In the genomic region with DNA sequence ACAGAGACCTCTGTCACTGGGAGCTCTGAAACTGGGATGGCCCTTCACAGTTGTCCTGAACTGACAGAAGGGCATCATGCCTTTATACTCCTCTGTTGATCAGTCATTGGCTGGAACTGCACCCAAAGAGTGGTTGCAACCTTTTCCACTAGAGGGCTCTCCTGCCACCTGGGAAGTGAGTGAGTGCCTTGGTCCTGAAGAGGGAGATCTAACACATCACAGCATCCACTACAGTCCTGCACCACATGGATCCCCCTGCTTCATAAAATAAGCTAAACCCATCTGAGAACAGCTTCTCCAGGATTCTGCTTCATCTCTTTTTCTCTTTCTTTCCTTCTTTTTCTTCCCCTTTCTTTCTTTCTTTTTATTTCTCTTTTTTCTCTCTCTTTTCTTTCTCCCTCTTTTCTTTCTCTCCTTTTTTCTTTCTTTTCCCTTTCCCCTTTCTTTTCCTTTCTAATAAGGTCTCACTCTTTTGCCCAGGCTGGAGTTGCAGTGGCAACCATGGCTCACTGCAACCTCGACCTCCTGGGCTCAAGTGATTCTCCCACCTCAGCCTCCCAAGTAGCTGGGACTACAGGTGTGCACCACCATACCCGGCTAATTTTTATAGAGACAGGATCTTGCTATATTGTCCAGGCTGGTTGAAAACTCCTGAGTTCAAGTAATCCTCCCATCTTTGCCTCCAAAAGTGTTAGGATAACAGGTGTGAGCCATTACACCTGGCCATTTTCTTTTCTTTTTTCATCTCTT, we compare ENCODE assay signal across 8 cellular contexts. TPM values are rescaled to one million over a fixed set of nuclear protein-coding genes. Genes with fewer than 3 reads are reported as not detected.
DNase-seq lines count a peak whose midpoint lies in the region; ATAC-seq, FAIRE-seq and TF ChIP-seq lines count a peak whose summit lies in the region.

No MANE protein-coding gene starts in this region.

- H3K36me3 ChIP-seq in astrocyte (ENCODE audit: insufficient read depth, low read length): no peaks in the 10 kb centered on the region

- FAIRE-seq in astrocyte (lab: Jason Lieb, UNC): no peak

- H3K4me1 Mint-ChIP-seq in T-helper 17 cell: peaks cover 2% of the 10 kb centered on the region
- H3K4me1 Mint-ChIP-seq in astrocyte (ENCODE audit: low read depth, unreplicated experiment): peaks cover 14% of the 10 kb centered on the region

- H3K9me3 ChIP-seq in T-helper 17 cell (ENCODE audit: control insufficient read depth, low read length, poor library complexity, severe bottlenecking): no peaks in the 10 kb centered on the region
- no peaks in the 10 kb centered on the region for H3K9me3 ChIP-seq in astrocyte (ENCODE audit: insufficient read depth, low read depth, low read length)

- H4K20me1 ChIP-seq in astrocyte (ENCODE audit: insufficient read depth, low read length): no peaks in the 10 kb centered on the region

- no peak overlapping the region for H3K4me2 ChIP-seq in astrocyte (ENCODE audit: low read length)

- no peak overlapping the region for H3K27ac ChIP-seq in astrocyte (ENCODE audit: low read depth, low read length)

- TF ChIP-seq CTCF in GM12864 (IDR thresholded peaks at IDR 0.05; ENCODE audit: low read depth, low read length, missing control alignments) (peak; percentile 92), astrocyte (IDR thresholded peaks at IDR 0.05; ENCODE audit: insufficient read depth, low read depth, low read length) (peak; percentile 81)

- H2AFZ ChIP-seq in astrocyte (ENCODE audit: low read depth, low read length): no peak overlapping the region

- CTCF ChIA-PET in HEK293T (lab: Yijun Ruan, JAX): interaction anchor here (1.2 to 1.3 kb wide), 3 partner anchors 10 to 17 kb away, joined by 3 to 7 read pairs (median 3); no protein-coding TSS in a partner anchor

- H3K27me3 Mint-ChIP-seq in T-helper 17 cell (peaks cover 18% of the 10 kb centered on the region), astrocyte (ENCODE audit: low read depth, unreplicated experiment) (peaks cover 23% of the 10 kb centered on the region)

- no peak overlapping the region for H3K9ac ChIP-seq in astrocyte (ENCODE audit: low read length)

- peaks cover 6% of the 10 kb centered on the region for H3K27me3 ChIP-seq in astrocyte (ENCODE audit: insufficient read depth, low read length)

- H3K4me1 ChIP-seq in astrocyte (ENCODE audit: insufficient read depth, low read length): peaks cover 8% of the 10 kb centered on the region

- H3K36me3 Mint-ChIP-seq in T-helper 17 cell (ENCODE audit: low read depth): peaks cover 2% of the 10 kb centered on the region
- peaks cover 1% of the 10 kb centered on the region for H3K36me3 Mint-ChIP-seq in astrocyte (ENCODE audit: low read depth, unreplicated experiment)

- POLR2A ChIA-PET in HEK293T (lab: Yijun Ruan, JAX): no interaction called here

- H3K79me2 ChIP-seq in astrocyte (ENCODE audit: insufficient read depth, low read length): no peaks in the 10 kb centered on the region

- peaks cover 2% of the 10 kb centered on the region for H3K9me3 Mint-ChIP-seq in astrocyte (ENCODE audit: unreplicated experiment)

- DNase-seq in GM12864 (ENCODE audit: low read depth) (peak; percentile 45), HEK293T (ENCODE audit: extremely low spot score) (peak; percentile 83), NCI-H1048 (lab: John Stamatoyannopoulos, UW) (peak; percentile 53), T-helper 17 cell (peak in 2 of 3 donors; percentile 24 to 43), astrocyte (ENCODE audit: low read depth) (peak; percentile 65), iPS-NIHi7 (ENCODE audit: extremely low spot score) (peak; percentile 90)
- DNase-seq in stimulated activated CD4-positive, alpha-beta T cell treated with anti-CD3 and anti-CD28 coated beads, Interleukin-4, amount 100 ng/mL, for 24 hours: peak; percentile 62

- ATAC-seq in T-helper 17 cell (peak; percentile 99), HG03045 (IDR thresholded peaks at IDR 0.05; ENCODE audit: unreplicated experiment) (no peak)

- no peak overlapping the region for H3K4me3 ChIP-seq in GM12864 (ENCODE audit: low read depth, low read length)
- H3K4me3 ChIP-seq in astrocyte (ENCODE audit: insufficient read depth, low read depth, low read length): no peak overlapping the region

- no peak overlapping the region for H3K27ac Mint-ChIP-seq in T-helper 17 cell
- peak overlapping the region; percentile 26 for H3K27ac Mint-ChIP-seq in astrocyte (ENCODE audit: unreplicated experiment)

- H3K4me3 Mint-ChIP-seq in T-helper 17 cell: peak overlapping the region; percentile 12
- H3K4me3 Mint-ChIP-seq in astrocyte (ENCODE audit: unreplicated experiment): no peak overlapping the region

TF ChIP-seq in HEK293T, 16 proteins besides CTCF, POLR2A, EP300 and RAD21:
- TF ChIP-seq NFRKB (IDR thresholded peaks at IDR 0.05) (no peak), CTBP1 (IDR thresholded peaks at IDR 0.05; ENCODE audit: borderline replicate concordance) (0 out of 2 replicates have a peak, but pooled peaks have one; percentile 46)

RNA-seq across cellular contexts. Expression of a gene that starts 42.8 kb away (rescaled TPM):
- total RNA-seq in T-helper 17 cell (100 to 1,000 TPM; 115 to 123 TPM), astrocyte (74.4 and 80.9 TPM in 2 replicates)

RNA-seq across cellular contexts. Expression of a gene that starts 52.4 kb away (rescaled TPM):
- total RNA-seq in T-helper 17 cell (10 to 100 TPM in 1 of 2 donors, 1 to 10 TPM in 1; 2.8 to 54.0 TPM), astrocyte (1.3 and 2.0 TPM in 2 replicates)

Comparison
In these comparisons a context has a peak if more than half of its experiments do, and no peak if none do; other contexts are left out.
1. DNase-seq: peak in every context shown above with its lines; median percentile 90 in iPS-NIHi7; 83 in HEK293T; 65 in astrocyte; 62 in stimulated activated CD4-positive, alpha-beta T cell treated with anti-CD3 and anti-CD28 coated beads, Interleukin-4, amount 100 ng/mL, for 24 hours; 53 in NCI-H1048; 45 in GM12864; 34 in T-helper 17 cell.